In the genomic region with DNA sequence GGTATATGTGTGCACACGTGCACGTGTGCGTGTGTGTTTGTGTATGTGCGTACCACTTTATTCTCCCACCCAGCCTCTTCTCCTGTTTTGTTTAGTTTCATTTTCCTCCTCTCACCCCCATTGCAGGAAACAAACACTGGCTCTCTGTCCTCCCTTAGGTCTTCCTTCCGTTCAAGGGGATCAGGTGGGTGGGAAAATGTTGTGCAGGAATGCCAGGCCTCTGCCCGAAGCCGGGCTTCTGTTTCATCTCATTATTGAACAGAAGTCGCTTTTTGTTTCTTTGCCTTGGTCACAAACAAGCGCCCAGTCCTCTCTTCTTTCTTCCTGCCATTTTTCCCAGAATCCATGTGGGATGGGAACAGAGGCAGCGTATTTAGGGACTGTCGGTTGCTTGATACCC, we compare ENCODE assay signal across 21 cellular contexts.
DNase-seq lines count a peak whose midpoint lies in the region; TF ChIP-seq lines count a peak whose summit lies in the region.
"Had no signal": no experiment of that assay in that cellular context is flagged by ENCODE, and none has a peak within 500 bp of the region (broad histone marks: within the 10 kb centered on the region; RNA-seq: fewer than 3 reads in every experiment).

No MANE protein-coding gene starts in this region.

- no peaks in the 10 kb centered on the region for H3K36me3 ChIP-seq in mammary epithelial cell (ENCODE audit: insufficient read depth, low read length)
- H3K36me3 ChIP-seq in breast epithelium: no peaks in the 10 kb centered on the region
- H3K36me3 ChIP-seq in ascending aorta: no peaks in the 10 kb centered on the region
- H3K36me3 ChIP-seq in suprapubic skin: no peaks in the 10 kb centered on the region
- H3K36me3 ChIP-seq: HAP-1 had no signal

- TF ChIP-seq EP300 in suprapubic skin (IDR thresholded peaks at IDR 0.05): no peak

- no peaks in the 10 kb centered on the region for H3K27me3 ChIP-seq in mammary epithelial cell (ENCODE audit: insufficient read depth, low read length)
- H3K27me3 ChIP-seq in breast epithelium: no peaks in the 10 kb centered on the region
- H3K27me3 ChIP-seq in ascending aorta: no peaks in the 10 kb centered on the region
- no peaks in the 10 kb centered on the region for H3K27me3 ChIP-seq in suprapubic skin
- H3K27me3 ChIP-seq: foreskin keratinocyte had no signal

- H3K4me1 ChIP-seq in mammary epithelial cell (ENCODE audit: insufficient read depth, low read length) (peaks cover 45% of the 10 kb centered on the region), breast epithelium (peaks cover 5 to 39% of the 10 kb centered on the region in 2 donors), ascending aorta (peaks cover 2 to 81% of the 10 kb centered on the region in 2 donors), suprapubic skin (peaks cover 62% of the 10 kb centered on the region)

- H3K9me3 ChIP-seq in mammary epithelial cell (replicated peaks; ENCODE audit: insufficient read depth, low read length) (no peaks in the 10 kb centered on the region), breast epithelium (no peaks in the 10 kb centered on the region), ascending aorta (no peaks in the 10 kb centered on the region), suprapubic skin (no peaks in the 10 kb centered on the region)
- H3K9me3 ChIP-seq: HAP-1 had no signal

- peaks cover 100% of the 10 kb centered on the region for H3K79me2 ChIP-seq in mammary epithelial cell (ENCODE audit: insufficient read depth, low read length)

- in situ Hi-C loops in mammary epithelial cell (cut with MboI; ENCODE audit: low sequenced_read_pairs in 2 of 2): no loop called here

- H3K27ac ChIP-seq in mammary epithelial cell (ENCODE audit: insufficient read depth, low read depth, low read length) (peak overlapping the region; percentile 14), breast epithelium (peak overlapping the region in 1 of 2 donors; percentile 71), ascending aorta (peak overlapping the region; percentile 59 to 74), suprapubic skin (peak overlapping the region; percentile 40)
- H3K27ac ChIP-seq: foreskin keratinocyte had no signal

- DNase-seq in mammary epithelial cell (no peak), breast epithelium (ENCODE audit: low spot score in 2 of 2) (no peak), ascending aorta (ENCODE audit: low spot score in 2 of 2) (no peak), mesothelial cell of epicardium (ENCODE audit: low spot score in 2 of 2, unreplicated experiment in 2 of 2) (no peak), suprapubic skin (ENCODE audit: low spot score in 2 of 2) (no peak), NCI-H1417 treated with DMSO at 0.1 percent for 48 hours (lab: John Stamatoyannopoulos, UW) (no peak), NCI-H1417 (lab: John Stamatoyannopoulos, UW) (no peak), HFFc6 (no peak)
- DNase-seq: activated CD4-positive, alpha-beta T cell treated with anti-CD3 and anti-CD28 coated beads, Interleukin-2, amount 50 U/mL, for 48 hours; activated naive CD4-positive, alpha-beta T cell treated with anti-CD3 and anti-CD28 coated beads, Interleukin-2, amount 50 U/mL, for 16 hours; C1 segment of cervical spinal cord; foreskin keratinocyte; NCI-H1105 treated with DMSO at 0.1 percent for 48 hours; NCI-H2171; NCI-H69; SIG-M5; stimulated activated CD4-positive, alpha-beta T cell treated with anti-CD3 and anti-CD28 coated beads, Interleukin-1b, Interleukin-23, amount 100 ng/mL, for 48 hours had no signal

- CTCF ChIA-PET in mammary epithelial cell (lab: Charles Lee; ENCODE audit: low non-redundant PET): no interaction called here

- H3K36me3 Mint-ChIP-seq in mesothelial cell of epicardium (no peaks in the 10 kb centered on the region), HFFc6 (ENCODE audit: low read depth) (peaks cover 8% of the 10 kb centered on the region)

- H4K20me1 ChIP-seq in mammary epithelial cell (ENCODE audit: insufficient read depth, low read length): no peaks in the 10 kb centered on the region

- H3K4me3 ChIP-seq in mammary epithelial cell (replicated peaks in 1 of 3; ENCODE audit: insufficient read depth in 1 of 3, low read depth in 2 of 3, low read length in 3 of 3): peak overlapping the region in 2 of 3 experiments; percentile 7 to 30
- H3K4me3 ChIP-seq in breast epithelium: peak overlapping the region in 1 of 3 donors; percentile 31
- no peak overlapping the region for H3K4me3 ChIP-seq in ascending aorta
- no peak overlapping the region for H3K4me3 ChIP-seq in suprapubic skin
- H3K4me3 ChIP-seq: HAP-1 had no signal

- H3K4me2 ChIP-seq in mammary epithelial cell (ENCODE audit: insufficient read depth, low read depth, low read length): peak overlapping the region; percentile 87

- H2AFZ ChIP-seq in mammary epithelial cell (ENCODE audit: low read depth, low read length): peak overlapping the region; percentile 66

- 14% methylated on average over 10 of the region's 11 CpGs for WGBS in mammary epithelial cell (ENCODE audit: low coverage, missing lambda C conversion rate)
- 83% methylated on average over 11 of the region's 11 CpGs for WGBS in suprapubic skin

- H3K4me3 Mint-ChIP-seq in mesothelial cell of epicardium (no peak overlapping the region), HFFc6 (no peak overlapping the region)
- H3K4me3 Mint-ChIP-seq: dendritic cell treated with granulocyte-macrophage colony-stimulating factor and Interleukin-4, amounts not matched to agents 40 ng/mL and 50 ng/mL, for 4 days; stimulated activated naive CD8-positive, alpha-beta T cell treated with anti-CD3 and anti-CD28 coated beads, Interleukin-15, Interleukin-2, amounts not matched to agents 100 ng/mL and 50 ng/mL, for 24 hours; T-helper 2 cell treated with Interferon-gamma antibody and Interleukin-4, amounts not matched to agents 5 μg/mL and 100 μg/mL, for 36 hours had no signal

- H3K27ac Mint-ChIP-seq in mesothelial cell of epicardium: peak overlapping the region; percentile 94
- H3K27ac Mint-ChIP-seq in HFFc6: no peak overlapping the region
- H3K27ac Mint-ChIP-seq: dendritic cell treated with granulocyte-macrophage colony-stimulating factor and Interleukin-4, amounts not matched to agents 40 ng/mL and 50 ng/mL, for 4 days; stimulated activated naive CD8-positive, alpha-beta T cell treated with anti-CD3 and anti-CD28 coated beads, Interleukin-15, Interleukin-2, amounts not matched to agents 100 ng/mL and 50 ng/mL, for 24 hours; T-helper 2 cell treated with Interferon-gamma antibody and Interleukin-4, amounts not matched to agents 5 μg/mL and 100 μg/mL, for 36 hours had no signal

- H3K27me3 Mint-ChIP-seq in mesothelial cell of epicardium (ENCODE audit: low read depth) (no peaks in the 10 kb centered on the region), HFFc6 (ENCODE audit: insufficient read depth) (peaks cover 2% of the 10 kb centered on the region; the same call in 1 of the 2 replicates)
- H3K27me3 Mint-ChIP-seq: dendritic cell treated with granulocyte-macrophage colony-stimulating factor and Interleukin-4, amounts not matched to agents 40 ng/mL and 50 ng/mL, for 4 days; stimulated activated naive CD8-positive, alpha-beta T cell treated with anti-CD3 and anti-CD28 coated beads, Interleukin-15, Interleukin-2, amounts not matched to agents 100 ng/mL and 50 ng/mL, for 24 hours had no signal

- TF ChIP-seq POLR2A in breast epithelium (IDR thresholded peaks at IDR 0.05) (no peak), suprapubic skin (IDR thresholded peaks at IDR 0.05) (no peak)

- peaks cover 72% of the 10 kb centered on the region for H3K4me1 Mint-ChIP-seq in mesothelial cell of epicardium
- peaks cover 92% of the 10 kb centered on the region for H3K4me1 Mint-ChIP-seq in HFFc6 (ENCODE audit: low read depth)

- TF ChIP-seq CTCF in mammary epithelial cell (conservative IDR thresholded peaks at IDR 0.05 in 1 of 2, IDR thresholded peaks at IDR 0.05 in 1 of 2; ENCODE audit: extremely low read depth in 1 of 2, insufficient read depth in 1 of 2, low read depth in 1 of 2, low read length in 2 of 2): no peak
- TF ChIP-seq CTCF in breast epithelium (IDR thresholded peaks at IDR 0.05): no peak
- no peak for TF ChIP-seq CTCF in ascending aorta (IDR thresholded peaks at IDR 0.05)
- no peak for TF ChIP-seq CTCF in mesothelial cell of epicardium (IDR thresholded peaks at IDR 0.05; ENCODE audit: unreplicated experiment)
- no peak for TF ChIP-seq CTCF in suprapubic skin (IDR thresholded peaks at IDR 0.05)
- no peak for TF ChIP-seq CTCF in HFFc6 (IDR thresholded peaks at IDR 0.05)

- no peak overlapping the region for H3K9ac ChIP-seq in mammary epithelial cell (ENCODE audit: insufficient read depth, low read length)

- H3K9me3 Mint-ChIP-seq in mesothelial cell of epicardium (no peaks in the 10 kb centered on the region), HFFc6 (no peaks in the 10 kb centered on the region)
- H3K9me3 Mint-ChIP-seq: dendritic cell treated with granulocyte-macrophage colony-stimulating factor and Interleukin-4, amounts not matched to agents 40 ng/mL and 50 ng/mL, for 4 days; stimulated activated naive CD8-positive, alpha-beta T cell treated with anti-CD3 and anti-CD28 coated beads, Interleukin-15, Interleukin-2, amounts not matched to agents 100 ng/mL and 50 ng/mL, for 24 hours; T-helper 2 cell treated with Interferon-gamma antibody and Interleukin-4, amounts not matched to agents 5 μg/mL and 100 μg/mL, for 36 hours had no signal

- intact Hi-C loops in mammary epithelial cell (cut with micrococcal nuclease) (loop anchor here (2.0 kb wide), 1 partner anchor 61 kb away; no protein-coding TSS in a partner anchor), breast epithelium (cut with DNase I; ENCODE audit: low total_unique reads) (no loop called here), ascending aorta (cut with DNase I) (no loop called here)

- BruUV-seq in mammary epithelial cell (replicated peaks; lab: Mats Ljungman, UMichigan): no TSS peak

- dilution Hi-C loops in mammary epithelial cell (cut with HindIII; ENCODE audit: low sequenced_read_pairs): no loop called here

Comparison
In these comparisons a context has a peak if more than half of its experiments do, and no peak if none do; other contexts are left out.
1. H3K4me3 ChIP-seq: peak in mammary epithelial cell (2 of 3); none in ascending aorta (0 of 2) and suprapubic skin (single experiment).